In the genomic region with DNA sequence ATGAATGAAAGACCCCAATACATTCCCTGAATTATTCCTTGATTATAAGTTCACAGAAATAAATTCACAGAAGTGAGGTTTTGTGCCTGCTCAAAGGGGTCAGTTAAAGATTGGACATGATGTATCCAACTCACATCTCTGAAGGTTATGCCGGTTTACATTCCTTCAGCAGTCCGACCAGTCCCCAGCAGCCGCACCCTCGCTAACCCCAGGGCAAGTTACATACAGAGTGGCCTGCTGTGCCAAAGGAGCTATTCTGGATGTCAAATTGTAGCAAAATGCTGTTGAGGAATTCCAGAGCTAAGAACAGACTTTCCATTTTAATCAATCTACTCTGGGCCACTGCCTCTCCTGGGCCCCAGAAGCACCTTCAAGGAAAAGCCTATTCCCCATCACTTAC, we compare ENCODE assay signal across 22 cellular contexts.
"Had no signal": no experiment of that assay in that cellular context is flagged by ENCODE, and none has a peak within 500 bp of the region (broad histone marks: within the 10 kb centered on the region; RNA-seq: fewer than 3 reads in every experiment).

No MANE protein-coding gene starts in this region.

- H3K27ac Mint-ChIP-seq: activated B cell treated with CpG ODN at 0.5 μM for 24 hours; activated CD8-positive, alpha-beta memory T cell treated with anti-CD3 and anti-CD28 coated beads, Interleukin-2, amount 10 ng/mL, durations not matched to agents 7 days and 5 days; activated CD8-positive, alpha-beta T cell treated with anti-CD3 and anti-CD28 coated beads, Interleukin-2, amount 10 ng/mL, durations not matched to agents 7 days and 5 days; activated naive CD4-positive, alpha-beta T cell treated with anti-CD3 and anti-CD28 coated beads, Interleukin-2, amount 50 U/mL, for 72 hours; activated T-cell treated with anti-CD3 and anti-CD28 coated beads, Interleukin-2, amount 50 U/mL, for 72 hours; nephron; progenitor cell of endocrine pancreas; stimulated activated naive B cell treated with anti-CD40 and anti-IgM and Interleukin-4, amounts not matched to agents 10 μg/mL and 1 μg/mL and 100 μg/mL, for 72 hours had no signal

- H2AFZ ChIP-seq: hepatocyte had no signal

- DNase-seq: activated B cell treated with CpG ODN at 0.5 μM for 24 hours; activated CD8-positive, alpha-beta memory T cell treated with anti-CD3 and anti-CD28 coated beads, Interleukin-2, amount 10 ng/mL, durations not matched to agents 7 days and 5 days; activated CD8-positive, alpha-beta T cell treated with anti-CD3 and anti-CD28 coated beads, Interleukin-2, amount 10 ng/mL, durations not matched to agents 7 days and 5 days; activated naive CD4-positive, alpha-beta T cell; activated T-cell treated with anti-CD3 and anti-CD28 coated beads, Interleukin-2, amount 50 U/mL, for 72 hours; colonic mucosa; islet precursor cell; left ventricle myocardium inferior; ovary; right lobe of liver; stimulated activated CD4-positive, alpha-beta T cell treated with anti-CD3 and anti-CD28 coated beads, Interleukin-1b, Interleukin-23, amount 100 ng/mL, for 48 hours; stimulated activated naive B cell treated with anti-CD40 and anti-IgM and Interleukin-4, amounts not matched to agents 10 μg/mL and 1 μg/mL and 100 μg/mL, for 72 hours; stomach; T-helper 2 cell; tibial artery had no signal

- H3K4me3 ChIP-seq: colonic mucosa, gastroesophageal sphincter, hepatocyte, left ventricle myocardium inferior, lung, ovary, right lobe of liver, skin epidermis, stomach, tibial artery had no signal

- H3K36me3 ChIP-seq: ovary had no signal

- H3K4me3 Mint-ChIP-seq: activated B cell treated with CpG ODN at 0.5 μM for 24 hours; activated CD8-positive, alpha-beta memory T cell treated with anti-CD3 and anti-CD28 coated beads, Interleukin-2, amount 10 ng/mL, durations not matched to agents 7 days and 5 days; activated CD8-positive, alpha-beta T cell treated with anti-CD3 and anti-CD28 coated beads, Interleukin-2, amount 10 ng/mL, durations not matched to agents 7 days and 5 days; activated T-cell treated with anti-CD3 and anti-CD28 coated beads, Interleukin-2, amount 50 U/mL, for 72 hours; nephron; stimulated activated naive B cell treated with anti-CD40 and anti-IgM and Interleukin-4, amounts not matched to agents 10 μg/mL and 1 μg/mL and 100 μg/mL, for 72 hours had no signal

- H3K27me3 Mint-ChIP-seq: activated B cell treated with CpG ODN at 0.5 μM for 24 hours; activated CD8-positive, alpha-beta memory T cell treated with anti-CD3 and anti-CD28 coated beads, Interleukin-2, amount 10 ng/mL, durations not matched to agents 7 days and 5 days; progenitor cell of endocrine pancreas; stimulated activated naive B cell treated with anti-CD40 and anti-IgM and Interleukin-4, amounts not matched to agents 10 μg/mL and 1 μg/mL and 100 μg/mL, for 72 hours had no signal

- H3K4me2 ChIP-seq: hepatocyte had no signal

- H3K27ac ChIP-seq: colonic mucosa, gastroesophageal sphincter, hepatocyte, left ventricle myocardium inferior, ovary, right lobe of liver, tibial artery had no signal

- H3K4me1 ChIP-seq: colonic mucosa had no signal

- H3K9me3 Mint-ChIP-seq: activated B cell treated with CpG ODN at 0.5 μM for 24 hours; activated naive CD4-positive, alpha-beta T cell treated with anti-CD3 and anti-CD28 coated beads, Interleukin-2, amount 50 U/mL, for 72 hours; activated T-cell treated with anti-CD3 and anti-CD28 coated beads, Interleukin-2, amount 50 U/mL, for 72 hours; nephron had no signal

- H3K27me3 ChIP-seq: colonic mucosa, gastroesophageal sphincter, hepatocyte, ovary, right lobe of liver, stomach, tibial artery had no signal

- ATAC-seq: activated CD8-positive, alpha-beta memory T cell treated with anti-CD3 and anti-CD28 coated beads, Interleukin-2, amount 10 ng/mL, durations not matched to agents 7 days and 5 days; activated CD8-positive, alpha-beta T cell treated with anti-CD3 and anti-CD28 coated beads, Interleukin-2, amount 10 ng/mL, durations not matched to agents 7 days and 5 days; activated naive CD4-positive, alpha-beta T cell treated with anti-CD3 and anti-CD28 coated beads, Interleukin-2, amount 50 U/mL, for 72 hours; activated T-cell treated with anti-CD3 and anti-CD28 coated beads, Interleukin-2, amount 50 U/mL, for 72 hours; gastroesophageal sphincter; stimulated activated naive B cell treated with anti-CD40 and anti-IgM and Interleukin-4, amounts not matched to agents 10 μg/mL and 1 μg/mL and 100 μg/mL, for 72 hours had no signal

- H3K9me3 ChIP-seq: colonic mucosa, gastroesophageal sphincter, left ventricle myocardium inferior, ovary, right lobe of liver, stomach, tibial artery had no signal
